Comparison of ENCODE assay signal across 8 cellular contexts in genomic region chr20:62063981-62064787, GRCh38. TPM values are rescaled to one million over a fixed set of nuclear protein-coding genes. Genes with fewer than 3 reads are reported as not detected.
DNase-seq lines count a peak whose midpoint lies in the region; ATAC-seq and TF ChIP-seq lines count a peak whose summit lies in the region.

No MANE protein-coding gene starts in this region.

- peaks cover 6% of the 10 kb centered on the region for H3K27me3 Mint-ChIP-seq in activated naive CD4-positive, alpha-beta T cell treated with anti-CD3 and anti-CD28 coated beads, Interleukin-2, amount 10 ng/mL, durations not matched to agents 7 days and 5 days

- no peak for DNase-seq in activated naive CD4-positive, alpha-beta T cell treated with anti-CD3 and anti-CD28 coated beads, Interleukin-2, amount 10 ng/mL, durations not matched to agents 7 days and 5 days
- DNase-seq in activated naive CD4-positive, alpha-beta T cell treated with anti-CD3 and anti-CD28 coated beads, Interleukin-2, amount 50 U/mL, for 72 hours (ENCODE audit: low spot score in 2 of 2) = no peak
- DNase-seq in T47D (ENCODE audit: low read depth in 1 of 2, low spot score in 1 of 2) = peak; percentile 22 to 55
- DNase-seq in left lung = no peak
- DNase-seq in tibial nerve (ENCODE audit: low spot score in 2 of 2) = no peak
- DNase-seq in effector memory CD4-positive, alpha-beta T cell = no peak

- H3K4me1 ChIP-seq in left lung (peaks cover 23 to 65% of the 10 kb centered on the region in 2 donors), tibial nerve (peaks cover 0 to 52% (median 29%) of the 10 kb centered on the region in 4 donors)
- H3K4me1 ChIP-seq in effector memory CD4-positive, alpha-beta T cell (ENCODE audit: control insufficient read depth, insufficient read depth, low read length, poor library complexity, severe bottlenecking) = peaks cover 34% of the 10 kb centered on the region

- no peaks in the 10 kb centered on the region for H3K27me3 ChIP-seq in left lung
- H3K27me3 ChIP-seq in tibial nerve = no peaks in the 10 kb centered on the region
- H3K27me3 ChIP-seq in effector memory CD4-positive, alpha-beta T cell (replicated peaks; ENCODE audit: control insufficient read depth, insufficient read depth, low read length, poor library complexity, severe bottlenecking) = no peaks in the 10 kb centered on the region

- H3K4me3 Mint-ChIP-seq in activated naive CD4-positive, alpha-beta T cell treated with anti-CD3 and anti-CD28 coated beads, Interleukin-2, amount 10 ng/mL, durations not matched to agents 7 days and 5 days = peak overlapping the region; percentile 75

- no peak for TF ChIP-seq EP300 in tibial nerve (IDR thresholded peaks at IDR 0.05)

- no peak for TF ChIP-seq CTCF in left lung (IDR thresholded peaks at IDR 0.05)
- TF ChIP-seq CTCF in tibial nerve (IDR thresholded peaks at IDR 0.05) = no peak

- H3K9me3 Mint-ChIP-seq in activated naive CD4-positive, alpha-beta T cell treated with anti-CD3 and anti-CD28 coated beads, Interleukin-2, amount 10 ng/mL, durations not matched to agents 7 days and 5 days = no peaks in the 10 kb centered on the region
- H3K9me3 Mint-ChIP-seq in activated naive CD4-positive, alpha-beta T cell treated with anti-CD3 and anti-CD28 coated beads, Interleukin-2, amount 50 U/mL, for 72 hours = no peaks in the 10 kb centered on the region

- H3K4me1 Mint-ChIP-seq in activated naive CD4-positive, alpha-beta T cell treated with anti-CD3 and anti-CD28 coated beads, Interleukin-2, amount 10 ng/mL, durations not matched to agents 7 days and 5 days = peaks cover 57% of the 10 kb centered on the region

- WGBS in tibial nerve, 2 donors = 21 to 55% methylated on average over 10 to 16 of the region's 62 CpGs

- H3K36me3 ChIP-seq in left lung = no peaks in the 10 kb centered on the region
- no peaks in the 10 kb centered on the region for H3K36me3 ChIP-seq in tibial nerve
- H3K36me3 ChIP-seq in effector memory CD4-positive, alpha-beta T cell (ENCODE audit: control insufficient read depth, insufficient read depth, low read length) = no peaks in the 10 kb centered on the region

- peaks cover 22% of the 10 kb centered on the region for H3K36me3 Mint-ChIP-seq in activated naive CD4-positive, alpha-beta T cell treated with anti-CD3 and anti-CD28 coated beads, Interleukin-2, amount 10 ng/mL, durations not matched to agents 7 days and 5 days
- no peaks in the 10 kb centered on the region for H3K36me3 Mint-ChIP-seq in activated naive CD4-positive, alpha-beta T cell treated with anti-CD3 and anti-CD28 coated beads, Interleukin-2, amount 50 U/mL, for 72 hours

- in situ Hi-C loops in T47D (cut with HindIII; ENCODE audit: low pct_unique_long_range_greater_than_20kb, low sequenced_read_pairs) = no loop called here

- H3K27ac ChIP-seq in left lung = no peak overlapping the region
- H3K27ac ChIP-seq in tibial nerve = peak overlapping the region in 3 of 4 donors; percentile 55 to 63 (median 57)
- H3K27ac ChIP-seq in effector memory CD4-positive, alpha-beta T cell (ENCODE audit: insufficient read depth, low read length, poor library complexity, severe bottlenecking) = no peak overlapping the region

- intact Hi-C loops in left lung (cut with DNase I) = loop anchor here in 1 of 2 donors (10.0 kb wide), 1 partner anchor 61 kb away; the partner anchor contains the start of gene LSM14B

- no peaks in the 10 kb centered on the region for H3K9me3 ChIP-seq in left lung
- H3K9me3 ChIP-seq in tibial nerve = no peaks in the 10 kb centered on the region
- no peaks in the 10 kb centered on the region for H3K9me3 ChIP-seq in effector memory CD4-positive, alpha-beta T cell (ENCODE audit: control insufficient read depth, low read length)

- H3K4me3 ChIP-seq in left lung (peak overlapping the region; percentile 33 to 49), tibial nerve (peak overlapping the region; percentile 27 to 51 (median 32))
- no peak overlapping the region for H3K4me3 ChIP-seq in effector memory CD4-positive, alpha-beta T cell (ENCODE audit: insufficient read depth, low read depth, low read length, poor library complexity, severe bottlenecking)

- TF ChIP-seq POLR2A in tibial nerve (IDR thresholded peaks at IDR 0.05) = no peak

- ATAC-seq in activated naive CD4-positive, alpha-beta T cell treated with anti-CD3 and anti-CD28 coated beads, Interleukin-2, amount 50 U/mL, for 72 hours = no peak
- ATAC-seq in left lung = peak; percentile 59
- ATAC-seq in GM21723 (IDR thresholded peaks at IDR 0.05; ENCODE audit: unreplicated experiment) = no peak
- no peak for ATAC-seq in HG03469 (IDR thresholded peaks at IDR 0.05; ENCODE audit: unreplicated experiment)

- CTCF ChIA-PET in activated naive CD4-positive, alpha-beta T cell treated with anti-CD3 and anti-CD28 coated beads, Interleukin-2, amount 10 ng/mL, durations not matched to agents 7 days and 5 days (lab: Charles Lee) = no interaction called here

- H3K27ac Mint-ChIP-seq in activated naive CD4-positive, alpha-beta T cell treated with anti-CD3 and anti-CD28 coated beads, Interleukin-2, amount 10 ng/mL, durations not matched to agents 7 days and 5 days = peak overlapping the region; percentile 69
- no peak overlapping the region for H3K27ac Mint-ChIP-seq in activated naive CD4-positive, alpha-beta T cell treated with anti-CD3 and anti-CD28 coated beads, Interleukin-2, amount 50 U/mL, for 72 hours

RNA-seq across cellular contexts. Expression of gene TAF4, which starts 1.5 kb away (rescaled TPM):
- total RNA-seq in activated naive CD4-positive, alpha-beta T cell treated with anti-CD3 and anti-CD28 coated beads, Interleukin-2, amount 50 U/mL, for 72 hours = 10 to 100 TPM; 16.3 to 22.0 TPM
- total RNA-seq in left lung = 10 to 100 TPM; 15.2 to 16.1 TPM
- total RNA-seq in tibial nerve = 10 to 100 TPM; 11.2 to 50.4 (median 14.8) TPM

RNA-seq across cellular contexts. Expression of gene LSM14B, which starts 58.1 kb away (rescaled TPM):
- 10 to 100 TPM; 34.3 to 35.6 TPM for total RNA-seq in activated naive CD4-positive, alpha-beta T cell treated with anti-CD3 and anti-CD28 coated beads, Interleukin-2, amount 50 U/mL, for 72 hours
- total RNA-seq in left lung (10 to 100 TPM; 36.0 to 36.2 TPM), tibial nerve (10 to 100 TPM; 23.8 to 32.6 (median 28.5) TPM)

Comparison
In these comparisons a context has a peak if more than half of its experiments do, and no peak if none do; other contexts are left out.
1. DNase-seq: peak in T47D (2 of 2); none in activated naive CD4-positive, alpha-beta T cell treated with anti-CD3 and anti-CD28 coated beads, Interleukin-2, amount 10 ng/mL, durations not matched to agents 7 days and 5 days (single experiment), activated naive CD4-positive, alpha-beta T cell treated with anti-CD3 and anti-CD28 coated beads, Interleukin-2, amount 50 U/mL, for 72 hours (0 of 2), left lung (0 of 2), tibial nerve (0 of 2) and effector memory CD4-positive, alpha-beta T cell (0 of 3).
2. H3K27ac ChIP-seq: peak in tibial nerve (3 of 4); none in left lung (0 of 2) and effector memory CD4-positive, alpha-beta T cell (single experiment).